23 cellular contexts compared by ENCODE assay signal in the genomic region with DNA sequence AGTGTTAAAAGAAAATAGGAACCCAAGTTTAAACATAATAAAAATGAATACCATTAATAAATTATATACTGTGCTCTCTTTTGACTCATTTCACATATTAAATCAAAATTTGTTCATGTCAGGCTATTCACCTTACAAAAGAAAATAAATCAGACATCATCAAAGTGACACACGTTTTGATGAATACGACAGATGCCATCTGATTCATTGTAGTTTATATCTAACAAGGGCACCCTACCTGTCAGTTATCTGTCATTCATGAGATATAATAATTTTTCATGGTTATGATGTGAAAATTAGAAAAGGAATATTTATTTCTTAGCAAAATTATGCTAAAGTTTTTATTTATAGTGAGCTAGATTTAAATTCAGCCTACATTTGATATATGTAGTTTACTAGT.
"Had no signal": no experiment of that assay in that cellular context is flagged by ENCODE, and none has a peak within 500 bp of the region (broad histone marks: within the 10 kb centered on the region; RNA-seq: fewer than 3 reads in every experiment).

No MANE protein-coding gene starts in this region.

- DNase-seq: colonic mucosa; cortex of kidney; dermis blood vessel endothelial cell; dorsolateral prefrontal cortex; effector CD4-positive, alpha-beta T cell; effector CD8-positive, alpha-beta T cell; effector memory CD4-positive, alpha-beta T cell; effector memory CD8-positive, alpha-beta T cell; endodermal cell; erythroblast; esophagus squamous epithelium; foreskin fibroblast; foreskin keratinocyte; foreskin melanocyte; gastrocnemius medialis; glutamatergic neuron; head of caudate nucleus; heart left ventricle; heart right ventricle had no signal

- H3K9me3 ChIP-seq: colonic mucosa, esophagus muscularis mucosa, esophagus squamous epithelium, gastrocnemius medialis had no signal

- H3K27me3 ChIP-seq: colonic mucosa, dorsolateral prefrontal cortex, esophagus muscularis mucosa, esophagus squamous epithelium, foreskin keratinocyte, gastrocnemius medialis, gastroesophageal sphincter, heart left ventricle, heart right ventricle had no signal

- H3K36me3 ChIP-seq: colonic mucosa, esophagus muscularis mucosa, esophagus squamous epithelium, gastrocnemius medialis, gastroesophageal sphincter, heart left ventricle, heart right ventricle had no signal

- H3K27ac ChIP-seq: colonic mucosa, coronary artery, dorsolateral prefrontal cortex, epithelial cell of prostate, esophagus muscularis mucosa, esophagus squamous epithelium, foreskin keratinocyte, gastrocnemius medialis, gastroesophageal sphincter, heart left ventricle, heart right ventricle had no signal

- H3K4me3 ChIP-seq: colonic mucosa, coronary artery, dorsolateral prefrontal cortex, esophagus muscularis mucosa, esophagus squamous epithelium, gastrocnemius medialis, gastroesophageal sphincter, heart left ventricle, heart right ventricle had no signal
